ENCODE assay signal across 13 cellular contexts in genomic region chr6:70124882-70125535, GRCh38.
DNase-seq lines count a peak whose midpoint lies in the region; ATAC-seq and TF ChIP-seq lines count a peak whose summit lies in the region.
"Had no signal": no experiment of that assay in that cellular context is flagged by ENCODE, and none has a peak within 500 bp of the region (broad histone marks: within the 10 kb centered on the region; RNA-seq: fewer than 3 reads in every experiment).

No MANE protein-coding gene starts in this region.

- no peaks in the 10 kb centered on the region for H3K4me1 Mint-ChIP-seq in activated T-cell treated with anti-CD3 and anti-CD28 coated beads, Interleukin-2, amount 50 U/mL, for 4 hours (ENCODE audit: low read depth)
- H3K4me1 Mint-ChIP-seq: mesothelial cell of epicardium had no signal

- no peaks in the 10 kb centered on the region for H3K79me2 ChIP-seq in SK-N-SH (ENCODE audit: insufficient read depth)

- TF ChIP-seq RAD21 in SK-N-SH (IDR thresholded peaks at IDR 0.05; ENCODE audit: low read length) = no peak

- TF ChIP-seq POLR2A in heart left ventricle (IDR thresholded peaks at IDR 0.05) = no peak
- no peak for TF ChIP-seq POLR2A in adrenal gland (IDR thresholded peaks at IDR 0.05)

- no peaks in the 10 kb centered on the region for H3K27me3 ChIP-seq in heart left ventricle
- H3K27me3 ChIP-seq in left ventricle myocardium inferior (ENCODE audit: low read depth) = no peaks in the 10 kb centered on the region
- H3K27me3 ChIP-seq in SK-N-SH (ENCODE audit: insufficient read depth) = no peaks in the 10 kb centered on the region
- no peaks in the 10 kb centered on the region for H3K27me3 ChIP-seq in adrenal gland

- H2AFZ ChIP-seq in SK-N-SH (ENCODE audit: low read depth) = peak overlapping the region; percentile 60; the same call in 1 of the 2 replicates

- CTCF ChIA-PET in SK-N-SH (lab: Yijun Ruan, JAX) = interaction anchor here (1.0 to 2.8 kb wide), 2 partner anchors 16 to 22 kb away, joined by 3 to 13 read pairs; no protein-coding TSS in a partner anchor

- TF ChIP-seq CTCF in heart left ventricle (IDR thresholded peaks at IDR 0.05) = no peak
- TF ChIP-seq CTCF in left ventricle myocardium inferior (IDR thresholded peaks at IDR 0.05; ENCODE audit: borderline replicate concordance) = no peak
- no peak for TF ChIP-seq CTCF in SK-N-SH (IDR thresholded peaks at IDR 0.05)
- TF ChIP-seq CTCF in adrenal gland (IDR thresholded peaks at IDR 0.05) = no peak

- WGBS in heart left ventricle, 4 donors = 44 to 64% (median 59%) methylated on average over 3 of the region's 3 CpGs
- 25% methylated on average over 3 of the region's 3 CpGs for WGBS in SK-N-SH (ENCODE audit: low lambda C conversion rate)
- 34 to 41% (median 39%) methylated on average over 3 of the region's 3 CpGs for WGBS in adrenal gland, 4 donors

- no peaks in the 10 kb centered on the region for H3K36me3 Mint-ChIP-seq in activated T-cell treated with anti-CD3 and anti-CD28 coated beads, Interleukin-2, amount 50 U/mL, for 4 hours (ENCODE audit: insufficient read depth)
- H3K36me3 Mint-ChIP-seq: mesothelial cell of epicardium had no signal

- H3K9me3 ChIP-seq in heart left ventricle = peaks cover 0 to 6% (median 0%) of the 10 kb centered on the region in 12 donors
- peaks cover 4% of the 10 kb centered on the region for H3K9me3 ChIP-seq in left ventricle myocardium inferior (replicated peaks)
- H3K9me3 ChIP-seq in SK-N-SH = no peaks in the 10 kb centered on the region
- H3K9me3 ChIP-seq in adrenal gland (replicated peaks in 1 of 3) = no peaks in the 10 kb centered on the region

- no peak overlapping the region for H3K9ac ChIP-seq in SK-N-SH

- DNase-seq in heart left ventricle = peak in 1 of 5 donors; percentile 31
- DNase-seq in left ventricle myocardium inferior = no peak
- no peak for DNase-seq in SK-N-SH
- DNase-seq in foreskin melanocyte = peak; percentile 32
- DNase-seq in adrenal gland = no peak
- no peak for DNase-seq in activated T-cell treated with anti-CD3 and anti-CD28 coated beads, Interleukin-2, amount 50 U/mL, for 4 hours
- no peak for DNase-seq in SW480 (ENCODE audit: low spot score)
- DNase-seq: NCI-H1417; stimulated activated CD4-positive, alpha-beta T cell treated with anti-CD3 and anti-CD28 coated beads, Interleukin-12 subunit alpha, Interleukin-12 subunit beta, amount 100 ng/mL, for 4 hours; stimulated activated naive CD4-positive, alpha-beta T cell treated with Interleukin-2 at 50 U/mL for 16 hours had no signal

- H3K4me3 Mint-ChIP-seq in activated T-cell treated with anti-CD3 and anti-CD28 coated beads, Interleukin-2, amount 50 U/mL, for 4 hours = no peak overlapping the region
- H3K4me3 Mint-ChIP-seq: mesothelial cell of epicardium had no signal

- H3K27ac ChIP-seq in heart left ventricle = no peak overlapping the region
- H3K27ac ChIP-seq in left ventricle myocardium inferior (replicated peaks) = no peak overlapping the region
- peak overlapping the region in 1 of 2 experiments; percentile 40; a peak in 1 of 4 replicates for H3K27ac ChIP-seq in SK-N-SH (ENCODE audit: low read depth in 2 of 2, low read length in 1 of 2)
- no peak overlapping the region for H3K27ac ChIP-seq in adrenal gland

- H3F3A ChIP-seq in SK-N-SH (replicated peaks; ENCODE audit: insufficient read depth) = peaks cover 3% of the 10 kb centered on the region

- H3K4me3 ChIP-seq in heart left ventricle = no peak overlapping the region
- H3K4me3 ChIP-seq in left ventricle myocardium inferior = no peak overlapping the region
- H3K4me3 ChIP-seq in SK-N-SH (ENCODE audit: low read depth in 2 of 2, low read length in 1 of 2) = no peak overlapping the region
- no peak overlapping the region for H3K4me3 ChIP-seq in adrenal gland

- H3K9me3 Mint-ChIP-seq in activated T-cell treated with anti-CD3 and anti-CD28 coated beads, Interleukin-2, amount 50 U/mL, for 4 hours = no peaks in the 10 kb centered on the region
- H3K9me3 Mint-ChIP-seq: mesothelial cell of epicardium had no signal

- peak overlapping the region; percentile 20; the same call in 1 of the 2 replicates for H3K4me2 ChIP-seq in SK-N-SH

- no peaks in the 10 kb centered on the region for H3K4me1 ChIP-seq in heart left ventricle
- no peaks in the 10 kb centered on the region for H3K4me1 ChIP-seq in left ventricle myocardium inferior
- no peaks in the 10 kb centered on the region for H3K4me1 ChIP-seq in SK-N-SH (ENCODE audit: control insufficient read depth in 1 of 2, insufficient read depth in 2 of 2, low read depth in 1 of 2, low read length in 1 of 2)
- H3K4me1 ChIP-seq in adrenal gland (replicated peaks in 1 of 2) = no peaks in the 10 kb centered on the region

- TF ChIP-seq EP300 in SK-N-SH (IDR thresholded peaks at IDR 0.05; ENCODE audit: borderline replicate concordance in 1 of 2, low read depth in 1 of 2, low read length in 1 of 2) = no peak

- H4K20me1 ChIP-seq in SK-N-SH (ENCODE audit: insufficient read depth) = no peaks in the 10 kb centered on the region

- peaks cover 6% of the 10 kb centered on the region for H3K27me3 Mint-ChIP-seq in activated T-cell treated with anti-CD3 and anti-CD28 coated beads, Interleukin-2, amount 50 U/mL, for 4 hours (ENCODE audit: low read depth)

- POLR2A ChIA-PET in SK-N-SH (lab: Yijun Ruan, JAX) = no interaction called here

- no peaks in the 10 kb centered on the region for H3K9me2 ChIP-seq in SK-N-SH

- ATAC-seq in heart left ventricle = peak in 3 of 4 donors; percentile 49 to 94 (median 82)
- ATAC-seq in GM18519 (IDR thresholded peaks at IDR 0.05; ENCODE audit: low FRiP score, unreplicated experiment) = no peak
- no peak for ATAC-seq in activated T-cell treated with anti-CD3 and anti-CD28 coated beads, Interleukin-2, amount 50 U/mL, for 4 hours
- ATAC-seq: Panc1 had no signal

- H3K36me3 ChIP-seq in heart left ventricle (no peaks in the 10 kb centered on the region), left ventricle myocardium inferior (no peaks in the 10 kb centered on the region), SK-N-SH (replicated peaks in 1 of 2; ENCODE audit: control insufficient read depth in 1 of 2, insufficient read depth in 2 of 2, low read length in 1 of 2) (no peaks in the 10 kb centered on the region), adrenal gland (replicated peaks in 1 of 2) (no peaks in the 10 kb centered on the region)

- intact Hi-C loops in heart left ventricle (cut with DNase I) = no loop called here
- intact Hi-C loops in left ventricle myocardium inferior (cut with micrococcal nuclease) = no loop called here
- intact Hi-C loops in adrenal gland (cut with DNase I) = no loop called here

TF ChIP-seq in SK-N-SH, 30 proteins besides CTCF, POLR2A, EP300 and RAD21:
- peak; percentile 48; the same call in 1 of the 2 replicates for TF ChIP-seq FOSL2 (IDR thresholded peaks at IDR 0.05; ENCODE audit: borderline replicate concordance, low read depth)
- TF ChIP-seq PBX3 (IDR thresholded peaks at IDR 0.05) = peak; percentile 48; the same call in 1 of the 2 replicates
- 0 out of 2 replicates have a peak, but pooled peaks have one; percentile 24 for TF ChIP-seq TCF12 (IDR thresholded peaks at IDR 0.05)
- TF ChIP-seq FOXJ3 (CRISPR knock-in tag; IDR thresholded peaks at IDR 0.05) = no peak
- no peak for TF ChIP-seq TEAD4 (IDR thresholded peaks at IDR 0.05; ENCODE audit: borderline replicate concordance, insufficient read depth)

Comparison
In these comparisons a context has a peak if more than half of its experiments do, and no peak if none do; other contexts are left out.
1. ATAC-seq: peak in heart left ventricle (3 of 4); none in GM18519 (single experiment) and activated T-cell treated with anti-CD3 and anti-CD28 coated beads, Interleukin-2, amount 50 U/mL, for 4 hours (0 of 2).